ENCODE assay signal across 11 cellular contexts in the genomic region with DNA sequence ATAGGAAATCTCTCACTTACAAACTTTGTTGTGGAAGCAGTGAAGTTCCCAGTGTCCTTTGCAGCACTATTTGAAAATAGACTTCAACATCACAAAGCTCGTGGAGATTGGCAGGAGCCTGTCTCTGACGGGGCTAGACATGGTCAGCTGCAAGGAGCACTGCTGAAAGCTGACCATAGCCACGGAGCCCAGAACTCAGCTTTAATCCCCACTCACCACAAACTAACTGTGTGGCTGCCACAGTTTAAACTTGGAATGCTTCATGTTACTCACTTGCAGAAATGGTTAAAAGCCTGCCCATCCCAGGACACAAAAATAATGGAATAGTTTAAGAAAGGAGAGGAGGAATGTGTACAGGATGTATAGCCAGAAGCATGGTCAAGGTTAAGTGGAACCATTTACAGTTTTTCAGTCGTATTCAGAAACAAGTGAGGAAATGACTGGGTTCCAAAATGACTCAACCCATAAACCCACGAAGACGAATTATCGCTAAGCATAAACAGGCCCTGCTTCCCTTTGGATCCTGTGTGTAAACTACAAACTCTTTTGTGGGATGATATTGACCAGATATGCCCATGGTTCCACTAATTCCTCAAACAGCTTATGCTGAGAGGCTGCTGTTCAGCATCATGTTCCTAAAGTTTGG. TPM values are rescaled to one million over a fixed set of nuclear protein-coding genes. Genes with fewer than 3 reads are reported as not detected.
DNase-seq lines count a peak whose midpoint lies in the region; ATAC-seq and TF ChIP-seq lines count a peak whose summit lies in the region.
"Had no signal": no experiment of that assay in that cellular context is flagged by ENCODE, and none has a peak within 500 bp of the region (broad histone marks: within the 10 kb centered on the region; RNA-seq: fewer than 3 reads in every experiment).

No MANE protein-coding gene starts in this region.

- 25% methylated on average over 7 of the region's 7 CpGs for WGBS in SK-N-SH (ENCODE audit: low lambda C conversion rate)

- peaks cover 49% of the 10 kb centered on the region for H3F3A ChIP-seq in SK-N-SH (replicated peaks; ENCODE audit: insufficient read depth)
- H3F3A ChIP-seq in MM.1S (ENCODE audit: insufficient read depth, low read length): peaks cover 30% of the 10 kb centered on the region

- no peak overlapping the region for H3K4me3 Mint-ChIP-seq in mesothelial cell of epicardium
- H3K4me3 Mint-ChIP-seq: H9 had no signal

- H3K27me3 ChIP-seq in SK-N-SH (ENCODE audit: insufficient read depth) (no peaks in the 10 kb centered on the region), skeletal muscle satellite cell (ENCODE audit: control insufficient read depth, insufficient read depth, low read length) (no peaks in the 10 kb centered on the region), MM.1S (replicated peaks; ENCODE audit: insufficient read depth, low read length) (no peaks in the 10 kb centered on the region)

- H3K79me2 ChIP-seq in SK-N-SH (ENCODE audit: insufficient read depth) (peaks cover 14% of the 10 kb centered on the region; the same call in 1 of the 2 replicates), MM.1S (ENCODE audit: low read length) (peaks cover 7% of the 10 kb centered on the region)

- in situ Hi-C loops in GM13977 (cut with MboI; ENCODE audit: low pct_unique_long_range_greater_than_20kb, low sequenced_read_pairs, unreplicated experiment): loop anchor here (25.0 kb wide), 1 partner anchor 287 kb away; a partner anchor contains a TSS

- H3K36me3 Mint-ChIP-seq in mesothelial cell of epicardium: peaks cover 60% of the 10 kb centered on the region

- H4K20me1 ChIP-seq in SK-N-SH (ENCODE audit: insufficient read depth) (no peaks in the 10 kb centered on the region), MM.1S (ENCODE audit: insufficient read depth, low read length) (no peaks in the 10 kb centered on the region)

- TF ChIP-seq CTCF in GM13977 (IDR thresholded peaks at IDR 0.05; ENCODE audit: extremely low read depth, insufficient read depth, missing control alignments): no peak
- no peak for TF ChIP-seq CTCF in SK-N-SH (IDR thresholded peaks at IDR 0.05)
- TF ChIP-seq CTCF in choroid plexus epithelial cell (conservative IDR thresholded peaks at IDR 0.05; ENCODE audit: low read depth, low read length): no peak
- no peak for TF ChIP-seq CTCF in mesothelial cell of epicardium (IDR thresholded peaks at IDR 0.05; ENCODE audit: unreplicated experiment)
- TF ChIP-seq CTCF in MM.1S (IDR thresholded peaks at IDR 0.05; ENCODE audit: low read length): no peak

- peak overlapping the region; percentile 24; the same call in 1 of the 2 replicates for H3K9ac ChIP-seq in SK-N-SH
- peak overlapping the region; percentile 53 for H3K9ac ChIP-seq in skeletal muscle satellite cell (ENCODE audit: low read depth, low read length)
- H3K9ac ChIP-seq in MM.1S (ENCODE audit: low read length): no peak overlapping the region

- H3K27me3 Mint-ChIP-seq in mesothelial cell of epicardium (ENCODE audit: low read depth): no peaks in the 10 kb centered on the region

- DNase-seq in GM13977 (ENCODE audit: low spot score) (peak; percentile 21), SK-N-SH (no peak), choroid plexus epithelial cell (ENCODE audit: low read depth) (peak; percentile 36), mesothelial cell of epicardium (ENCODE audit: low spot score in 2 of 2, unreplicated experiment in 2 of 2) (no peak), MM.1S (no peak)
- DNase-seq: DND-41; H9; NCI-H1092; NK-92 treated with Interleukin-12 subunit alpha and Interleukin-12 subunit beta, amount 100 ng/mL, for 24 hours had no signal

- CTCF ChIA-PET in SK-N-SH (lab: Yijun Ruan, JAX): interaction anchor here (0.8 kb wide), 1 partner anchor 13 kb away, joined by 3 read pairs; no protein-coding TSS in a partner anchor

- no peaks in the 10 kb centered on the region for H3K4me1 Mint-ChIP-seq in mesothelial cell of epicardium
- H3K4me1 Mint-ChIP-seq: H9 had no signal

- H3K9me3 ChIP-seq in SK-N-SH (no peaks in the 10 kb centered on the region), skeletal muscle satellite cell (replicated peaks; ENCODE audit: low read length) (no peaks in the 10 kb centered on the region), MM.1S (replicated peaks; ENCODE audit: insufficient read depth, low read length) (no peaks in the 10 kb centered on the region)

- H3K27ac Mint-ChIP-seq in mesothelial cell of epicardium: no peak overlapping the region
- H3K27ac Mint-ChIP-seq: H9 had no signal

- peaks cover 65 to 74% of the 10 kb centered on the region in 2 experiments for H3K36me3 ChIP-seq in SK-N-SH (replicated peaks in 1 of 2; ENCODE audit: control insufficient read depth in 1 of 2, insufficient read depth in 2 of 2, low read length in 1 of 2)
- peaks cover 70% of the 10 kb centered on the region for H3K36me3 ChIP-seq in skeletal muscle satellite cell (ENCODE audit: insufficient read depth, low read length)
- peaks cover 12% of the 10 kb centered on the region; the same call in 1 of the 2 replicates for H3K36me3 ChIP-seq in MM.1S (replicated peaks; ENCODE audit: insufficient read depth, low read length)

- H3K4me3 ChIP-seq in SK-N-SH (ENCODE audit: low read depth in 2 of 2, low read length in 1 of 2): no peak overlapping the region
- no peak overlapping the region for H3K4me3 ChIP-seq in choroid plexus epithelial cell (ENCODE audit: low read depth, low read length)
- peak overlapping the region; percentile 5 for H3K4me3 ChIP-seq in skeletal muscle satellite cell (ENCODE audit: low read length)
- H3K4me3 ChIP-seq in MM.1S (ENCODE audit: low read length): no peak overlapping the region

- peak overlapping the region; percentile 40; the same call in 1 of the 2 replicates for H3K4me2 ChIP-seq in SK-N-SH
- H3K4me2 ChIP-seq in skeletal muscle satellite cell (ENCODE audit: low read length): peak overlapping the region; percentile 11
- H3K4me2 ChIP-seq in MM.1S (ENCODE audit: low read depth, low read length): no peak overlapping the region

- H3K9me2 ChIP-seq in SK-N-SH (no peaks in the 10 kb centered on the region), MM.1S (replicated peaks; ENCODE audit: insufficient read depth, low read length) (no peaks in the 10 kb centered on the region)

- no peak for ATAC-seq in HG03565 (IDR thresholded peaks at IDR 0.05; ENCODE audit: unreplicated experiment)

- peak overlapping the region; percentile 82 to 88 for H3K27ac ChIP-seq in SK-N-SH (ENCODE audit: low read depth in 2 of 2, low read length in 1 of 2)
- no peak overlapping the region for H3K27ac ChIP-seq in MM.1S (ENCODE audit: low read length)

- peaks cover 2 to 30% of the 10 kb centered on the region in 2 experiments; a peak in 3 of 4 replicates for H3K4me1 ChIP-seq in SK-N-SH (ENCODE audit: control insufficient read depth in 1 of 2, insufficient read depth in 2 of 2, low read depth in 1 of 2, low read length in 1 of 2)
- peaks cover 29% of the 10 kb centered on the region for H3K4me1 ChIP-seq in skeletal muscle satellite cell (ENCODE audit: control insufficient read depth, insufficient read depth, low read length)
- peaks cover 33% of the 10 kb centered on the region for H3K4me1 ChIP-seq in MM.1S (ENCODE audit: low read length)

- peak; percentile 58 to 62; a peak in 3 of 4 replicates for TF ChIP-seq EP300 in SK-N-SH (IDR thresholded peaks at IDR 0.05; ENCODE audit: borderline replicate concordance in 1 of 2, low read depth in 1 of 2, low read length in 1 of 2)

- no peak overlapping the region for H2AFZ ChIP-seq in SK-N-SH (ENCODE audit: low read depth)
- no peak overlapping the region for H2AFZ ChIP-seq in MM.1S (ENCODE audit: low read length)

- POLR2A ChIA-PET in SK-N-SH (lab: Yijun Ruan, JAX): no interaction called here

- no peaks in the 10 kb centered on the region for H3K9me3 Mint-ChIP-seq in mesothelial cell of epicardium
- H3K9me3 Mint-ChIP-seq: H9 had no signal

- no peak for TF ChIP-seq RAD21 in SK-N-SH (IDR thresholded peaks at IDR 0.05; ENCODE audit: low read length)

TF ChIP-seq in SK-N-SH, 30 proteins besides CTCF, POLR2A, EP300 and RAD21 (continues in another document):
- TF ChIP-seq RXRA (IDR thresholded peaks at IDR 0.05; ENCODE audit: borderline replicate concordance, low read depth): 0 out of 2 replicates have a peak, but pooled peaks have one; percentile 34
- TF ChIP-seq GATA2 (CRISPR knock-in tag; IDR thresholded peaks at IDR 0.05): no peak
- TF ChIP-seq, protein P1, sequence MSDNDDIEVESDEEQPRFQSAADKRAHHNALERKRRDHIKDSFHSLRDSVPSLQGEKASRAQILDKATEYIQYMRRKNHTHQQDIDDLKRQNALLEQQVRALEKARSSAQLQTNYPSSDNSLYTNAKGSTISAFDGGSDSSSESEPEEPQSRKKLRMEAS (IDR thresholded peaks at IDR 0.05; ENCODE audit: low read depth): peak; percentile 57; the same call in 1 of the 2 replicates
- TF ChIP-seq RCOR1 (IDR thresholded peaks at IDR 0.05; ENCODE audit: low read length): no peak
- TF ChIP-seq SIN3A (IDR thresholded peaks at IDR 0.05; ENCODE audit: borderline replicate concordance, low read depth, low read length): peak; percentile 13; the same call in 1 of the 2 replicates

RNA-seq across cellular contexts. Expression of a gene that starts 18.2 kb away (rescaled TPM):
- polyA plus RNA-seq in SK-N-SH (2012; rRNA removed): 16.5 and 17.4 TPM in 2 replicates
- 10.6 and 16.6 TPM in 2 replicates for polyA plus RNA-seq in SK-N-SH (2012; cell fraction: cytosol; rRNA removed)
- 53.6 and 54.0 TPM in 2 replicates for polyA plus RNA-seq in SK-N-SH (2012; cell fraction: nucleus; rRNA removed)
- 3.3 and 4.3 TPM in 2 replicates for total RNA-seq in skeletal muscle satellite cell (2012; rRNA removed)
- 12.5 to 15.7 TPM (median 14.9 TPM) in 3 replicates for total RNA-seq in mesothelial cell of epicardium

RNA-seq across cellular contexts. Expression of a gene that starts 20.8 kb away (rescaled TPM):
- polyA plus RNA-seq in SK-N-SH (2012; rRNA removed): 37.6 and 43.7 TPM in 2 replicates
- polyA plus RNA-seq in SK-N-SH (2012; cell fraction: cytosol; rRNA removed): 36.9 and 49.6 TPM in 2 replicates
- 53.7 and 98.1 TPM in 2 replicates for polyA plus RNA-seq in SK-N-SH (2012; cell fraction: nucleus; rRNA removed)
- total RNA-seq in skeletal muscle satellite cell (2012; rRNA removed): 53.0 and 88.5 TPM in 2 replicates
- 59.3 to 61.8 TPM (median 61.1 TPM) in 3 replicates for total RNA-seq in mesothelial cell of epicardium

RNA-seq across cellular contexts. Expression of a gene that starts 20.9 kb away (rescaled TPM):
- 8.4 and 10.2 TPM in 2 replicates for polyA plus RNA-seq in SK-N-SH (2012; rRNA removed)
- 7.8 and 8.2 TPM in 2 replicates for polyA plus RNA-seq in SK-N-SH (2012; cell fraction: cytosol; rRNA removed)
- 17.1 and 23.1 TPM in 2 replicates for polyA plus RNA-seq in SK-N-SH (2012; cell fraction: nucleus; rRNA removed)
- 11.6 and 15.0 TPM in 2 replicates for total RNA-seq in skeletal muscle satellite cell (2012; rRNA removed)
- total RNA-seq in mesothelial cell of epicardium: 22.9 to 27.1 TPM (median 23.7 TPM) in 3 replicates

RNA-seq across cellular contexts. Expression of a gene that starts 59.7 kb away (rescaled TPM):
- 0.03 TPM in 1 of 2 replicates, not detected in the other for polyA plus RNA-seq in SK-N-SH (2012; rRNA removed)
- polyA plus RNA-seq in SK-N-SH (2012; cell fraction: cytosol; rRNA removed): not detected in 2 replicates
- polyA plus RNA-seq in SK-N-SH (2012; cell fraction: nucleus; rRNA removed): 0.02 and 0.06 TPM in 2 replicates
- not detected in 2 replicates for total RNA-seq in skeletal muscle satellite cell (2012; rRNA removed)
- 0.20 to 0.51 TPM (median 0.43 TPM) in 3 replicates for total RNA-seq in mesothelial cell of epicardium

Comparison
In these comparisons a context has a peak if more than half of its experiments do, and no peak if none do; other contexts are left out.
1. DNase-seq: peak in GM13977 (single experiment) and choroid plexus epithelial cell (single experiment); none in SK-N-SH (single experiment), mesothelial cell of epicardium (0 of 2) and MM.1S (single experiment).